Comparison of ENCODE assay signal across 18 cellular contexts in the genomic region with DNA sequence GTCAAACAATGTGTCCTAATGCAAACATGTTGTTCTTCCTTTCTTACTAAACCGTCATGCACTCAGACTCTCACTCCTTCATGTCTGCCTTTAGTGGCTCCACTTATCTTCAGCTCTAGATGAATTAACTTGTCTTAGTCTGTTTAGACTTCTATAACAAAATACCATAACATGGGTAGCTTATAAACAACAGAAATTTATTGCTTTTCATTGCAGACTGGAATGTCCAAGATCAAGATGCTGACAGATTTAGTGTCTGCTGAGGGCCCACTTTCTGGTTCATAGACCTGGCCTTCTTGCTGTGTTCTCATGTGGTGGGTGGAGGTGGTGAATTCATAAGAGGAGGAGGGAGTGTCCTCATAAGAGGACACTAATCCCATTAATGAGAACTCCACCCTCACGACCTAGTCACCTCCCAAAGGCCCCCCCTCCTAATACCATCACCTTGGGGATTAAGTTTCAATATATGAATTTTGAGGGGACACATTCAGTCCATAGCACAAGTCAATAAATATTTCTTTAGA. TPM values are rescaled to one million over a fixed set of nuclear protein-coding genes. Genes with fewer than 3 reads are reported as not detected.
DNase-seq lines count a peak whose midpoint lies in the region; ATAC-seq and TF ChIP-seq lines count a peak whose summit lies in the region.
"Had no signal": no experiment of that assay in that cellular context is flagged by ENCODE, and none has a peak within 500 bp of the region (broad histone marks: within the 10 kb centered on the region; RNA-seq: fewer than 3 reads in every experiment).

No MANE protein-coding gene starts in this region.

- H3K36me3 ChIP-seq in H7 (replicated peaks; ENCODE audit: control insufficient read depth, insufficient read depth, low read length): no peaks in the 10 kb centered on the region

- peak overlapping the region; percentile 24 to 69 for H3K27ac Mint-ChIP-seq in activated naive CD4-positive, alpha-beta T cell treated with anti-CD3 and anti-CD28 coated beads, Interleukin-2, amount 50 U/mL, for 72 hours
- no peak overlapping the region for H3K27ac Mint-ChIP-seq in activated naive CD4-positive, alpha-beta T cell treated with anti-CD3 and anti-CD28 coated beads for 36 hours

- CTCF ChIA-PET in activated naive CD4-positive, alpha-beta T cell treated with anti-CD3 and anti-CD28 coated beads for 36 hours (lab: Charles Lee): interaction anchor here (1.1 to 1.9 kb wide), 2 partner anchors 9 to 434 kb away, joined by 4 to 9 read pairs; no protein-coding TSS in a partner anchor

- H3K27me3 Mint-ChIP-seq in activated naive CD4-positive, alpha-beta T cell treated with anti-CD3 and anti-CD28 coated beads for 36 hours (ENCODE audit: low read depth): no peaks in the 10 kb centered on the region

- intact Hi-C loops in activated naive CD4-positive, alpha-beta T cell treated with anti-CD3 and anti-CD28 coated beads for 36 hours (cut with micrococcal nuclease): no loop called here

- H3K4me1 Mint-ChIP-seq in activated naive CD4-positive, alpha-beta T cell treated with anti-CD3 and anti-CD28 coated beads for 36 hours (ENCODE audit: low read depth): peaks cover 16% of the 10 kb centered on the region

- DNase-seq in activated naive CD4-positive, alpha-beta T cell treated with anti-CD3 and anti-CD28 coated beads, Interleukin-2, amount 50 U/mL, for 72 hours (ENCODE audit: low spot score in 2 of 2): no peak
- DNase-seq in activated naive CD4-positive, alpha-beta T cell treated with anti-CD3 and anti-CD28 coated beads for 36 hours: no peak
- DNase-seq in left kidney (ENCODE audit: low read depth, low spot score) (peak; percentile 59), COLO668 (lab: John Stamatoyannopoulos, UW; ENCODE audit: unreplicated experiment) (no peak), H7 (no peak), NCI-H146 treated with DMSO at 0.1 percent for 48 hours (lab: John Stamatoyannopoulos, UW; ENCODE audit: unreplicated experiment) (no peak)
- DNase-seq: 8988T, COR-L47, DMS153, HCEC 1CT, KBM-7, NCI-H1092, NCI-H1694 treated with DMSO at 0.1 percent for 48 hours had no signal

- H3K36me3 Mint-ChIP-seq in activated naive CD4-positive, alpha-beta T cell treated with anti-CD3 and anti-CD28 coated beads, Interleukin-2, amount 50 U/mL, for 72 hours: peaks cover 7 to 9% of the 10 kb centered on the region in 2 donors
- H3K36me3 Mint-ChIP-seq in activated naive CD4-positive, alpha-beta T cell treated with anti-CD3 and anti-CD28 coated beads for 36 hours (ENCODE audit: low read depth): peaks cover 7% of the 10 kb centered on the region

- TF ChIP-seq CTCF in VCaP (conservative IDR thresholded peaks at IDR 0.05): no peak

- H3K4me3 ChIP-seq in H7 (ENCODE audit: insufficient read depth, low read depth, low read length): no peak overlapping the region
- H3K4me3 ChIP-seq: BLaER1 treated with 17β-estradiol and CSF1 and Interleukin-3, amounts not matched to agents 10 nM and 100 nM; SK-N-MC had no signal

- ATAC-seq in activated naive CD4-positive, alpha-beta T cell treated with anti-CD3 and anti-CD28 coated beads, Interleukin-2, amount 50 U/mL, for 72 hours: no peak
- no peak for ATAC-seq in HG02870 (IDR thresholded peaks at IDR 0.05; ENCODE audit: unreplicated experiment)

- no peaks in the 10 kb centered on the region for H3K27me3 ChIP-seq in H7 (ENCODE audit: control insufficient read depth, insufficient read depth, low read length)
- H3K27me3 ChIP-seq: BLaER1 treated with 17β-estradiol and CSF1 and Interleukin-3, amounts not matched to agents 10 nM and 100 nM had no signal

- peaks cover 0 to 5% of the 10 kb centered on the region in 2 donors for H3K9me3 Mint-ChIP-seq in activated naive CD4-positive, alpha-beta T cell treated with anti-CD3 and anti-CD28 coated beads, Interleukin-2, amount 50 U/mL, for 72 hours
- peaks cover 7% of the 10 kb centered on the region for H3K9me3 Mint-ChIP-seq in activated naive CD4-positive, alpha-beta T cell treated with anti-CD3 and anti-CD28 coated beads for 36 hours

- H3K27ac ChIP-seq in VCaP: peak overlapping the region; percentile 77
- H3K27ac ChIP-seq: BLaER1 treated with 17β-estradiol and CSF1 and Interleukin-3, amounts not matched to agents 10 nM and 100 nM; HL-60 had no signal

- no peak overlapping the region for H3K4me3 Mint-ChIP-seq in activated naive CD4-positive, alpha-beta T cell treated with anti-CD3 and anti-CD28 coated beads for 36 hours

RNA-seq across cellular contexts. Expression of a gene that starts 32.3 kb away (rescaled TPM):
- total RNA-seq in activated naive CD4-positive, alpha-beta T cell treated with anti-CD3 and anti-CD28 coated beads, Interleukin-2, amount 50 U/mL, for 72 hours: 10 to 100 TPM; 50.6 to 51.6 TPM
- total RNA-seq in activated naive CD4-positive, alpha-beta T cell treated with anti-CD3 and anti-CD28 coated beads for 36 hours: 10 to 100 TPM; 46.9 to 51.1 TPM
- 59.1 and 74.5 TPM in 2 replicates for total RNA-seq in H7 (2014; rRNA removed; shearing (Covaris generic))
